Comparison of ENCODE assay signal across 12 cellular contexts in genomic region chr21:34091607-34092006, GRCh38. TPM values are rescaled to one million over a fixed set of nuclear protein-coding genes. Genes with fewer than 3 reads are reported as not detected.
DNase-seq lines count a peak whose midpoint lies in the region; ATAC-seq and TF ChIP-seq lines count a peak whose summit lies in the region.
"Had no signal": no experiment of that assay in that cellular context is flagged by ENCODE, and none has a peak within 500 bp of the region (broad histone marks: within the 10 kb centered on the region; RNA-seq: fewer than 3 reads in every experiment).

No MANE protein-coding gene starts in this region.

- TF ChIP-seq CTCF in HCT116 (IDR thresholded peaks at IDR 0.05 in 2 of 3, conservative IDR thresholded peaks at IDR 0.05 in 1 of 3; ENCODE audit: borderline replicate concordance in 1 of 3, insufficient read depth in 1 of 3, low read depth in 2 of 3, low read length in 2 of 3): peak in 2 of 3 experiments; percentile 51 to 58; a peak in 4 of 6 replicates
- TF ChIP-seq CTCF in brain (conservative IDR thresholded peaks at IDR 0.05): peak; percentile 30 to 50
- no peak for TF ChIP-seq CTCF in lower lobe of right lung (IDR thresholded peaks at IDR 0.05)

- DNase-seq in DMS53 (lab: John Stamatoyannopoulos, UW): peak; percentile 23
- no peak for DNase-seq in DMS53 treated with DMSO at 0.1 percent for 48 hours (lab: John Stamatoyannopoulos, UW; ENCODE audit: unreplicated experiment)
- peak; percentile 3 for DNase-seq in HCT116 (ENCODE audit: low read depth, low spot score)
- DNase-seq in naive thymus-derived CD8-positive, alpha-beta T cell: no peak
- no peak for DNase-seq in posterior vena cava (ENCODE audit: low spot score)
- no peak for DNase-seq in activated CD4-positive, alpha-beta T cell treated with anti-CD3 and anti-CD28 coated beads for 1 hour
- no peak for DNase-seq in lower lobe of right lung
- DNase-seq: activated naive CD4-positive, alpha-beta T cell treated with anti-CD3 and anti-CD28 coated beads, Interleukin-2, amount 50 U/mL, for 16 hours had no signal

- no peak overlapping the region for H3K4me3 Mint-ChIP-seq in brain
- peak overlapping the region in 4 of 10 donors; percentile 9 to 49 (median 22) for H3K4me3 Mint-ChIP-seq in naive thymus-derived CD8-positive, alpha-beta T cell
- H3K4me3 Mint-ChIP-seq: stimulated activated memory B cell treated with anti-CD40 and anti-IgM and Interleukin-4, amounts not matched to agents 10 μg/mL and 1 μg/mL and 100 μg/mL, for 72 hours had no signal

- no peak for TF ChIP-seq RAD21 in HCT116 (IDR thresholded peaks at IDR 0.05; ENCODE audit: low read depth)

- H3K27me3 ChIP-seq in HCT116 (ENCODE audit: insufficient read depth, low read length): no peaks in the 10 kb centered on the region
- H3K27me3 ChIP-seq in lower lobe of right lung (ENCODE audit: low read depth): no peaks in the 10 kb centered on the region

- H3K9me2 ChIP-seq in HCT116 (ENCODE audit: insufficient read depth): no peaks in the 10 kb centered on the region

- peaks cover 0 to 3% (median 0%) of the 10 kb centered on the region in 5 experiments for H3K9me3 Mint-ChIP-seq in brain
- H3K9me3 Mint-ChIP-seq in naive thymus-derived CD8-positive, alpha-beta T cell: no peaks in the 10 kb centered on the region
- H3K9me3 Mint-ChIP-seq: stimulated activated memory B cell treated with anti-CD40 and anti-IgM and Interleukin-4, amounts not matched to agents 10 μg/mL and 1 μg/mL and 100 μg/mL, for 72 hours had no signal

- POLR2A ChIA-PET in HCT116 (lab: Charles Lee): no interaction called here
- POLR2A ChIA-PET in naive thymus-derived CD8-positive, alpha-beta T cell (lab: Charles Lee): interaction anchor here (1.2 to 3.2 kb wide), 4 partner anchors 12 to 158 kb away, joined by 4 to 15 read pairs (median 8); partner anchors contain the start of genes MRPS6 and SLC5A3

- H2AFZ ChIP-seq in HCT116 (ENCODE audit: low read depth, low read length, poor library complexity, severe bottlenecking): no peak overlapping the region

- H3K36me3 ChIP-seq in HCT116 (ENCODE audit: control insufficient read depth in 1 of 2, insufficient read depth in 2 of 2, low read length in 2 of 2): peaks cover 0 to 3% of the 10 kb centered on the region in 2 experiments; a peak in 1 of 4 replicates
- H3K36me3 ChIP-seq in lower lobe of right lung: peaks cover 14% of the 10 kb centered on the region

- intact Hi-C loops in HCT116 (cut with micrococcal nuclease): no loop called here
- intact Hi-C loops in posterior vena cava (cut with DNase I): no loop called here
- intact Hi-C loops in lower lobe of right lung (cut with DNase I): no loop called here

- CTCF ChIA-PET in HCT116 (lab: Charles Lee): interaction anchor here (1.1 to 1.8 kb wide), 5 partner anchors 10 to 256 kb away, joined by 4 to 7 read pairs (median 5); no protein-coding TSS in a partner anchor

- peaks cover 42% of the 10 kb centered on the region for H3K4me1 Mint-ChIP-seq in brain
- H3K4me1 Mint-ChIP-seq in naive thymus-derived CD8-positive, alpha-beta T cell: peaks cover 27 to 68% (median 61%) of the 10 kb centered on the region in 4 donors

- no peak overlapping the region for H3K4me3 ChIP-seq in HCT116 (replicated peaks in 1 of 2; ENCODE audit: low read depth in 1 of 2, low read length in 2 of 2)
- H3K4me3 ChIP-seq in lower lobe of right lung: no peak overlapping the region
- H3K4me3 ChIP-seq: A549, lung had no signal

- no peak overlapping the region for H3K9ac ChIP-seq in HCT116 (ENCODE audit: low read length)

- H3K27ac Mint-ChIP-seq in brain: peak overlapping the region in 2 of 5 experiments; percentile 22 to 23
- H3K27ac Mint-ChIP-seq in naive thymus-derived CD8-positive, alpha-beta T cell: peak overlapping the region in 6 of 10 donors; percentile 1 to 62 (median 53)
- H3K27ac Mint-ChIP-seq: stimulated activated memory B cell treated with anti-CD40 and anti-IgM and Interleukin-4, amounts not matched to agents 10 μg/mL and 1 μg/mL and 100 μg/mL, for 72 hours had no signal

- no peak overlapping the region for H3K4me2 ChIP-seq in HCT116 (ENCODE audit: low read length)
- H3K4me2 ChIP-seq: A549 had no signal

- BruUV-seq in HCT116 (replicated peaks; lab: Mats Ljungman, UMichigan): no TSS peak

- RAD21 ChIA-PET in HCT116 (lab: Charles Lee; ENCODE audit: low non-redundant PET in 1 of 2, low total read pairs in 2 of 2, uncharacterized antibody in 2 of 2, unreplicated experiment in 2 of 2): no interaction called here

- H3K4me1 ChIP-seq in HCT116 (ENCODE audit: control insufficient read depth in 1 of 2, insufficient read depth in 2 of 2, low read length in 2 of 2): no peaks in the 10 kb centered on the region
- peaks cover 21% of the 10 kb centered on the region for H3K4me1 ChIP-seq in lower lobe of right lung
- H3K4me1 ChIP-seq: A549 had no signal

- TF ChIP-seq POLR2A in HCT116 (IDR thresholded peaks at IDR 0.05; ENCODE audit: borderline replicate concordance, extremely low read depth, insufficient read depth, insufficient read length): no peak

- H3K9me3 ChIP-seq in HCT116 (ENCODE audit: control insufficient read depth in 1 of 2, insufficient read depth in 1 of 2, low read depth in 1 of 2, low read length in 2 of 2) (no peaks in the 10 kb centered on the region), lower lobe of right lung (no peaks in the 10 kb centered on the region)
- H3K9me3 ChIP-seq: A549 had no signal

- peaks cover 97% of the 10 kb centered on the region for H3K79me2 ChIP-seq in HCT116 (ENCODE audit: insufficient read depth, low read length)

- peaks cover 14% of the 10 kb centered on the region; the same call in 1 of the 2 replicates for H4K20me1 ChIP-seq in HCT116 (ENCODE audit: insufficient read depth)

- H3K36me3 Mint-ChIP-seq in brain: peaks cover 37% of the 10 kb centered on the region
- peaks cover 7 to 28% (median 18%) of the 10 kb centered on the region in 3 donors for H3K36me3 Mint-ChIP-seq in naive thymus-derived CD8-positive, alpha-beta T cell

- no peaks in the 10 kb centered on the region for H3K27me3 Mint-ChIP-seq in brain
- H3K27me3 Mint-ChIP-seq in naive thymus-derived CD8-positive, alpha-beta T cell: no peaks in the 10 kb centered on the region
- H3K27me3 Mint-ChIP-seq: stimulated activated memory B cell treated with anti-CD40 and anti-IgM and Interleukin-4, amounts not matched to agents 10 μg/mL and 1 μg/mL and 100 μg/mL, for 72 hours had no signal

- ATAC-seq in HCT116: no peak
- no peak for ATAC-seq in naive thymus-derived CD8-positive, alpha-beta T cell
- no peak for ATAC-seq in lower lobe of right lung
- ATAC-seq: A549; stimulated activated memory B cell treated with anti-CD40 and anti-IgM and Interleukin-4, amounts not matched to agents 10 μg/mL and 1 μg/mL and 100 μg/mL, for 72 hours had no signal

- H3K27ac ChIP-seq in HCT116 (ENCODE audit: low read depth, low read length): no peak overlapping the region
- no peak overlapping the region for H3K27ac ChIP-seq in lower lobe of right lung
- H3K27ac ChIP-seq: A549 had no signal

TF ChIP-seq in HCT116, 20 proteins besides CTCF, POLR2A, EP300 and RAD21 (continues in another document):
- TF ChIP-seq ELF1 (IDR thresholded peaks at IDR 0.05; ENCODE audit: borderline replicate concordance, low read depth) (no peak), CBX3 (IDR thresholded peaks at IDR 0.05; ENCODE audit: low read depth) (no peak), EGR1 (IDR thresholded peaks at IDR 0.05; ENCODE audit: low read depth) (no peak), SRF (IDR thresholded peaks at IDR 0.05; ENCODE audit: low read depth) (no peak), EZH2 (IDR thresholded peaks at IDR 0.05) (no peak), SIN3A (IDR thresholded peaks at IDR 0.05; ENCODE audit: low read depth) (no peak), CEBPB (IDR thresholded peaks at IDR 0.05; ENCODE audit: low read depth) (no peak), ZFX (IDR thresholded peaks at IDR 0.05) (no peak)
- TF ChIP-seq, protein P1, sequence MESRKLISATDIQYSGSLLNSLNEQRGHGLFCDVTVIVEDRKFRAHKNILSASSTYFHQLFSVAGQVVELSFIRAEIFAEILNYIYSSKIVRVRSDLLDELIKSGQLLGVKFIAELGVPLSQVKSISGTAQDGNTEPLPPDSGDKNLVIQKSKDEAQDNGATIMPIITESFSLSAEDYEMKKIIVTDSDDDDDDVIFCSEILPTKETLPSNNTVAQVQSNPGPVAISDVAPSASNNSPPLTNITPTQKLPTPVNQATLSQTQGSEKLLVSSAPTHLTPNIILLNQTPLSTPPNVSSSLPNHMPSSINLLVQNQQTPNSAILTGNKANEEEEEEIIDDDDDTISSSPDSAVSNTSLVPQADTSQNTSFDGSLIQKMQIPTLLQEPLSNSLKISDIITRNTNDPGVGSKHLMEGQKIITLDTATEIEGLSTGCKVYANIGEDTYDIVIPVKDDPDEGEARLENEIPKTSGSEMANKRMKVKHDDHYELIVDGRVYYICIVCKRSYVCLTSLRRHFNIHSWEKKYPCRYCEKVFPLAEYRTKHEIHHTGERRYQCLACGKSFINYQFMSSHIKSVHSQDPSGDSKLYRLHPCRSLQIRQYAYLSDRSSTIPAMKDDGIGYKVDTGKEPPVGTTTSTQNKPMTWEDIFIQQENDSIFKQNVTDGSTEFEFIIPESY (IDR thresholded peaks at IDR 0.05; ENCODE audit: extremely low read depth, insufficient replicate concordance, low read length): no peak

RNA-seq across cellular contexts. Expression of gene MRPS6, which starts 18.2 kb away (rescaled TPM):
- total RNA-seq in HCT116 (2021; ENCODE audit: unreplicated experiment): 55.1 TPM
- 28.6 and 42.9 TPM in 2 replicates for polyA plus RNA-seq in HCT116 (2012)
- polyA plus RNA-seq in brain (ENCODE audit: insufficient read depth, low read depth, low replicate concordance): 87.7 TPM
- 100 to 1,000 TPM; 107 to 112 TPM for total RNA-seq in naive thymus-derived CD8-positive, alpha-beta T cell
- polyA plus RNA-seq in naive thymus-derived CD8-positive, alpha-beta T cell: 100 to 1,000 TPM; 170 to 193 (median 181) TPM
- 10 to 100 TPM; 45.8 to 64.0 TPM for total RNA-seq in posterior vena cava
- 44.5 TPM for total RNA-seq in lower lobe of right lung

RNA-seq across cellular contexts. Expression of gene SLC5A3, which starts 18.2 kb away (rescaled TPM):
- total RNA-seq in HCT116 (2021; ENCODE audit: unreplicated experiment) (11.8 TPM), posterior vena cava (10 to 100 TPM; 10.9 to 16.4 TPM), lower lobe of right lung (17.4 TPM)
- polyA plus RNA-seq in HCT116 (2012): 2.3 and 2.8 TPM in 2 replicates
- 1.7 TPM for polyA plus RNA-seq in brain (ENCODE audit: insufficient read depth, low read depth, low replicate concordance)
- 10 to 100 TPM; 31.9 to 32.7 TPM for total RNA-seq in naive thymus-derived CD8-positive, alpha-beta T cell
- polyA plus RNA-seq in naive thymus-derived CD8-positive, alpha-beta T cell: 1 to 10 TPM; 1.7 to 2.1 (median 1.9) TPM

Comparison
In these comparisons a context has a peak if more than half of its experiments do, and no peak if none do; other contexts are left out.
1. DNase-seq: peak in DMS53 (single experiment) and HCT116 (single experiment); none in DMS53 treated with DMSO at 0.1 percent for 48 hours (single experiment), naive thymus-derived CD8-positive, alpha-beta T cell (0 of 10), posterior vena cava (single experiment), activated CD4-positive, alpha-beta T cell treated with anti-CD3 and anti-CD28 coated beads for 1 hour (single experiment) and lower lobe of right lung (single experiment).